Comparison of ENCODE assay signal across 13 cellular contexts in genomic region chr3:57130426-57131209, GRCh38. TPM values are rescaled to one million over a fixed set of nuclear protein-coding genes. Genes with fewer than 3 reads are reported as not detected.
DNase-seq lines count a peak whose midpoint lies in the region; ATAC-seq and TF ChIP-seq lines count a peak whose summit lies in the region.
"Had no signal": no experiment of that assay in that cellular context is flagged by ENCODE, and none has a peak within 500 bp of the region (broad histone marks: within the 10 kb centered on the region; RNA-seq: fewer than 3 reads in every experiment).

No MANE protein-coding gene starts in this region.

- H3K4me3 Mint-ChIP-seq in GM23338 (peak overlapping the region; percentile 65), neural progenitor cell (peak overlapping the region; percentile 84)
- H3K4me3 Mint-ChIP-seq: activated CD4-positive, alpha-beta memory T cell treated with anti-CD3 and anti-CD28 coated beads, Interleukin-2, amount 10 ng/mL, durations not matched to agents 7 days and 5 days; stimulated activated naive CD8-positive, alpha-beta T cell treated with anti-CD3 and anti-CD28 coated beads, Interleukin-15, Interleukin-2, amounts not matched to agents 100 ng/mL and 50 ng/mL, for 24 hours had no signal

- H3K36me3 Mint-ChIP-seq in GM23338 (ENCODE audit: low read depth) (peaks cover 23% of the 10 kb centered on the region), neural progenitor cell (peaks cover 25% of the 10 kb centered on the region)

- H3K9me3 Mint-ChIP-seq in GM23338: no peaks in the 10 kb centered on the region
- H3K9me3 Mint-ChIP-seq in neural progenitor cell: no peaks in the 10 kb centered on the region
- H3K9me3 Mint-ChIP-seq: activated CD4-positive, alpha-beta memory T cell treated with anti-CD3 and anti-CD28 coated beads, Interleukin-2, amount 10 ng/mL, durations not matched to agents 7 days and 5 days; stimulated activated naive CD8-positive, alpha-beta T cell treated with anti-CD3 and anti-CD28 coated beads, Interleukin-15, Interleukin-2, amounts not matched to agents 100 ng/mL and 50 ng/mL, for 24 hours had no signal

- H3K9me3 ChIP-seq in neural progenitor cell (ENCODE audit: low read depth): no peaks in the 10 kb centered on the region
- H3K9me3 ChIP-seq: esophagus muscularis mucosa had no signal

- H3K27ac ChIP-seq in GM23338 (ENCODE audit: low read depth): peak overlapping the region; percentile 100
- H3K27ac ChIP-seq in neural progenitor cell: peak overlapping the region; percentile 98
- H3K27ac ChIP-seq in substantia nigra (ENCODE audit: low read depth, low read length, poor library complexity, severe bottlenecking): no peak overlapping the region

- no peak overlapping the region for H3K9ac ChIP-seq in neural progenitor cell

- peak overlapping the region; percentile 72 for H3K4me2 ChIP-seq in GM23338
- peak overlapping the region; percentile 70 for H3K4me2 ChIP-seq in neural progenitor cell

- DNase-seq in GM23338 (ENCODE audit: low spot score) (peak; percentile 99), NCI-H2227 treated with DMSO at 0.1 percent for 48 hours (lab: John Stamatoyannopoulos, UW) (peak; percentile 8), ecto neural progenitor cell (ENCODE audit: low spot score) (peak; percentile 85), neural progenitor cell (ENCODE audit: low spot score) (peak; percentile 97), substantia nigra (lab: John Stamatoyannopoulos, UW) (no peak), dedifferentiated amniotic fluid mesenchymal stem cell (ENCODE audit: extremely low spot score) (no peak), hippocampal formation (lab: John Stamatoyannopoulos, UW) (no peak)
- DNase-seq: activated CD4-positive, alpha-beta memory T cell treated with anti-CD3 and anti-CD28 coated beads, Interleukin-2, amount 10 ng/mL, durations not matched to agents 7 days and 5 days; DMS 273 treated with DMSO at 0.1 percent for 48 hours; SIG-M5 had no signal

- H3F3A ChIP-seq in GM23338 (replicated peaks; ENCODE audit: low read depth): peaks cover 42% of the 10 kb centered on the region
- peaks cover 64% of the 10 kb centered on the region for H3F3A ChIP-seq in neural progenitor cell (ENCODE audit: low read depth)

- peaks cover 3% of the 10 kb centered on the region; the same call in 1 of the 2 replicates for H3K27me3 ChIP-seq in GM23338 (ENCODE audit: insufficient read depth)
- H3K27me3 ChIP-seq in neural progenitor cell: peaks cover 44% of the 10 kb centered on the region
- H3K27me3 ChIP-seq: esophagus muscularis mucosa had no signal

- H4K20me1 ChIP-seq in GM23338 (replicated peaks; ENCODE audit: insufficient read depth) (no peaks in the 10 kb centered on the region), neural progenitor cell (ENCODE audit: low read depth) (peaks cover 15% of the 10 kb centered on the region)

- H3K4me3 ChIP-seq in GM23338 (peak overlapping the region; percentile 35), neural progenitor cell (peak overlapping the region; percentile 28)
- H3K4me3 ChIP-seq: esophagus muscularis mucosa had no signal

- TF ChIP-seq CTCF in GM23338 (conservative IDR thresholded peaks at IDR 0.05; ENCODE audit: low read depth in 2 of 2) (no peak), neural progenitor cell (IDR thresholded peaks at IDR 0.05) (no peak)

- no peaks in the 10 kb centered on the region for H3K9me2 ChIP-seq in GM23338 (ENCODE audit: insufficient read depth)

- ATAC-seq in GM23338: peak; percentile 87
- ATAC-seq in HG03460 (IDR thresholded peaks at IDR 0.05; ENCODE audit: unreplicated experiment): no peak

- H3K79me2 ChIP-seq in GM23338 (replicated peaks; ENCODE audit: insufficient read depth) (peaks cover 57% of the 10 kb centered on the region), neural progenitor cell (ENCODE audit: low read depth) (peaks cover 69% of the 10 kb centered on the region)

- H3K4me1 ChIP-seq in GM23338 (ENCODE audit: insufficient read depth) (peaks cover 85% of the 10 kb centered on the region), neural progenitor cell (peaks cover 70% of the 10 kb centered on the region)

- H3K36me3 ChIP-seq in GM23338 (ENCODE audit: insufficient read depth) (no peaks in the 10 kb centered on the region), neural progenitor cell (no peaks in the 10 kb centered on the region)
- H3K36me3 ChIP-seq: esophagus muscularis mucosa had no signal

- H2AFZ ChIP-seq in GM23338 (no peak overlapping the region), neural progenitor cell (replicated peaks) (no peak overlapping the region)

- H3K27me3 Mint-ChIP-seq in GM23338 (ENCODE audit: insufficient read depth, low read depth, poor library complexity): peaks cover 29% of the 10 kb centered on the region
- H3K27me3 Mint-ChIP-seq in neural progenitor cell (ENCODE audit: insufficient read depth, low read depth): peaks cover 2% of the 10 kb centered on the region
- H3K27me3 Mint-ChIP-seq: stimulated activated naive CD8-positive, alpha-beta T cell treated with anti-CD3 and anti-CD28 coated beads, Interleukin-15, Interleukin-2, amounts not matched to agents 100 ng/mL and 50 ng/mL, for 24 hours had no signal

- H3K4me1 Mint-ChIP-seq in GM23338: peaks cover 90% of the 10 kb centered on the region
- peaks cover 78% of the 10 kb centered on the region for H3K4me1 Mint-ChIP-seq in neural progenitor cell
- H3K4me1 Mint-ChIP-seq: activated CD4-positive, alpha-beta memory T cell treated with anti-CD3 and anti-CD28 coated beads, Interleukin-2, amount 10 ng/mL, durations not matched to agents 7 days and 5 days had no signal

- peak overlapping the region; percentile 100 for H3K27ac Mint-ChIP-seq in GM23338
- H3K27ac Mint-ChIP-seq in neural progenitor cell: peak overlapping the region; percentile 88
- H3K27ac Mint-ChIP-seq: activated CD4-positive, alpha-beta memory T cell treated with anti-CD3 and anti-CD28 coated beads, Interleukin-2, amount 10 ng/mL, durations not matched to agents 7 days and 5 days; stimulated activated naive CD8-positive, alpha-beta T cell treated with anti-CD3 and anti-CD28 coated beads, Interleukin-15, Interleukin-2, amounts not matched to agents 100 ng/mL and 50 ng/mL, for 24 hours had no signal

TF ChIP-seq in GM23338, 12 proteins besides CTCF, POLR2A, EP300 and RAD21 (continues in another document):
- TF ChIP-seq JUNB (IDR thresholded peaks at IDR 0.05; ENCODE audit: unreplicated experiment): no peak
- peak; percentile 66 for TF ChIP-seq POLR2AphosphoS5 (IDR thresholded peaks at IDR 0.05; ENCODE audit: low read depth)
- no peak for TF ChIP-seq STAT1 (IDR thresholded peaks at IDR 0.05; ENCODE audit: unreplicated experiment)

RNA-seq across cellular contexts. Expression of gene IL17RD, which starts 34.5 kb away (rescaled TPM):
- 79.6 and 104 TPM in 2 replicates for total RNA-seq in GM23338 (2014; rRNA removed; shearing (Covaris generic))
- 10.7 and 11.9 TPM in 2 replicates for polyA plus RNA-seq in GM23338 (2016; fragmentation: Nextera tagmentation; extraction: Ambion mirVana)
- total RNA-seq in neural progenitor cell (ENCODE audit: low replicate concordance): 26.1 and 33.6 TPM in 2 replicates

Comparison
In these comparisons a context has a peak if more than half of its experiments do, and no peak if none do; other contexts are left out.
1. DNase-seq: peak in GM23338 (single experiment), NCI-H2227 treated with DMSO at 0.1 percent for 48 hours (single experiment), ecto neural progenitor cell (single experiment) and neural progenitor cell (single experiment); none in substantia nigra (0 of 49), dedifferentiated amniotic fluid mesenchymal stem cell (single experiment) and hippocampal formation (0 of 2).